Comparison of ENCODE assay signal across 12 cellular contexts in the genomic region with DNA sequence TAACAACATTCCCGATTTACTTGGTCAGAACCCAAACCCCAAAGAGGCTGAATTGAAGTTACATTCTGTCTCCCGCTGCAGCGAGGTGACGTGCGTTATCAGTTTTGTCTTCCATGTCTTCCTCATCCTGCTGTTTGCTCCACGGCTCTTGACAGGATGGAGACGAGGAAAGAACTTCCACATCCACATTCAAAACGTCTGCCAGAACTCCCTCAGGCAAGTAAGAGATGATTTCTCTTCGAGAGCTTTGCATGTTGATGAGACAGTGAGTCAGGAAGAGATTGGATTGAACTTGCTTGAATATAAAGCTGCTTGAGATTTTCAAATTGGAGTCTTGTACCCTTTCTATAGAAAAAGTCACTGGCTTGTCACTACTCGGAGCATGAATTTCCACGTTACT.
A peak's percentile ranks its signal among the peaks of the same experiment; 100 is the strongest.
DNase-seq lines count a peak whose midpoint lies in the region; ATAC-seq and TF ChIP-seq lines count a peak whose summit lies in the region.
"Had no signal": no experiment of that assay in that cellular context is flagged by ENCODE, and none has a peak within 500 bp of the region (broad histone marks: within the 10 kb centered on the region; RNA-seq: fewer than 3 reads in every experiment).

No MANE protein-coding gene starts in this region.

- CTCF ChIA-PET in OCI-LY7 (lab: Charles Lee; ENCODE audit: unreplicated experiment), result no interaction called here

- POLR2A ChIA-PET in OCI-LY7 (lab: Charles Lee), result no interaction called here

- no peaks in the 10 kb centered on the region for H3K9me2 ChIP-seq in OCI-LY7 (ENCODE audit: insufficient read depth, low read length)

- H3K36me3 ChIP-seq in SJSA1, result no peaks in the 10 kb centered on the region
- no peaks in the 10 kb centered on the region for H3K36me3 ChIP-seq in osteoblast (ENCODE audit: insufficient read depth, low read length)
- no peaks in the 10 kb centered on the region for H3K36me3 ChIP-seq in OCI-LY7 (ENCODE audit: insufficient read depth, low read length)
- H3K36me3 ChIP-seq: colonic mucosa had no signal

- TF ChIP-seq CTCF in fibroblast of mammary gland (conservative IDR thresholded peaks at IDR 0.05; ENCODE audit: control insufficient read depth, insufficient read depth, low read depth, low read length) (no peak), osteoblast (IDR thresholded peaks at IDR 0.05; ENCODE audit: extremely low read depth, low read depth, low read length) (no peak), OCI-LY7 (conservative IDR thresholded peaks at IDR 0.05; ENCODE audit: low read length) (no peak)

- peaks cover 32% of the 10 kb centered on the region for H3K4me1 ChIP-seq in SJSA1 (replicated peaks)
- peaks cover 27% of the 10 kb centered on the region for H3K4me1 ChIP-seq in osteoblast (ENCODE audit: insufficient read depth, low read length)
- H3K4me1 ChIP-seq in OCI-LY7 (ENCODE audit: insufficient read depth, low read length, poor library complexity, severe bottlenecking), result no peaks in the 10 kb centered on the region
- H3K4me1 ChIP-seq: colonic mucosa had no signal

- DNase-seq in DMS79 (lab: John Stamatoyannopoulos, UW) (peak; percentile 7), SJSA1 (ENCODE audit: low read depth in 1 of 2, low spot score in 2 of 2) (peak in 1 of 2 experiments; percentile 70), fibroblast of mammary gland (ENCODE audit: low read depth) (peak; percentile 67), osteoblast (ENCODE audit: insufficient read length, low spot score, missing footprints) (peak; percentile 85), OCI-LY7 (ENCODE audit: low spot score) (no peak), posterior cingulate gyrus (no peak)
- DNase-seq: CD8-positive, alpha-beta T cell; colonic mucosa; stimulated activated CD4-positive, alpha-beta T cell treated with anti-CD3 and anti-CD28 coated beads, Interleukin-2, amount 100 ng/mL, for 24 hours had no signal

- H3K27ac ChIP-seq in SJSA1 (peak overlapping the region; percentile 84), osteoblast (ENCODE audit: low read depth, low read length) (peak overlapping the region; percentile 91), OCI-LY7 (ENCODE audit: low read depth, low read length, poor library complexity, severe bottlenecking) (no peak overlapping the region)
- H3K27ac ChIP-seq: colonic mucosa, KMS-11 had no signal

- H4K20me1 ChIP-seq in osteoblast (ENCODE audit: insufficient read depth, low read length) (no peaks in the 10 kb centered on the region), OCI-LY7 (ENCODE audit: insufficient read depth, low read length) (no peaks in the 10 kb centered on the region)

- H3K79me2 ChIP-seq in osteoblast (ENCODE audit: insufficient read depth, low read length) (no peaks in the 10 kb centered on the region), OCI-LY7 (ENCODE audit: insufficient read depth, low read depth, low read length) (no peaks in the 10 kb centered on the region)

- H3K4me3 ChIP-seq in SJSA1 (peak overlapping the region; percentile 5), fibroblast of mammary gland (ENCODE audit: control insufficient read depth, low read depth, low read length) (no peak overlapping the region), osteoblast (ENCODE audit: insufficient read depth, low read length) (peak overlapping the region; percentile 62), OCI-LY7 (ENCODE audit: low read depth, low read length, poor library complexity, severe bottlenecking) (no peak overlapping the region)

- ATAC-seq in GM18868 (IDR thresholded peaks at IDR 0.05; ENCODE audit: unreplicated experiment) (no peak), HG03108 (IDR thresholded peaks at IDR 0.05; ENCODE audit: unreplicated experiment) (no peak)
- ATAC-seq: CD8-positive, alpha-beta T cell had no signal

- H2AFZ ChIP-seq in osteoblast (ENCODE audit: low read length) (peak overlapping the region; percentile 88), OCI-LY7 (ENCODE audit: low read length) (no peak overlapping the region)

- intact Hi-C loops in OCI-LY7 (cut with micrococcal nuclease; ENCODE audit: unreplicated experiment) (no loop called here), posterior cingulate gyrus (cut with DNase I) (no loop called here)

- BruUV-seq in OCI-LY7 (replicated peaks; lab: Mats Ljungman, UMichigan), result no TSS peak

- H3K9me3 ChIP-seq in SJSA1 (replicated peaks), result no peaks in the 10 kb centered on the region
- peaks cover 2% of the 10 kb centered on the region for H3K9me3 ChIP-seq in osteoblast (ENCODE audit: low read depth, low read length)
- H3K9me3 ChIP-seq in OCI-LY7 (ENCODE audit: low read length), result no peaks in the 10 kb centered on the region
- H3K9me3 ChIP-seq: colonic mucosa had no signal

- H3K27me3 ChIP-seq in SJSA1 (replicated peaks) (no peaks in the 10 kb centered on the region), osteoblast (ENCODE audit: insufficient read depth, low read length) (no peaks in the 10 kb centered on the region)
- H3K27me3 ChIP-seq: colonic mucosa had no signal

- H3K4me2 ChIP-seq in osteoblast (ENCODE audit: insufficient read depth, low read length) (peak overlapping the region; percentile 83), OCI-LY7 (ENCODE audit: low read length) (no peak overlapping the region)
- H3K4me2 ChIP-seq: KMS-11 had no signal

Comparison
In these comparisons a context has a peak if more than half of its experiments do, and no peak if none do; other contexts are left out.
1. DNase-seq: peak in DMS79 (single experiment), fibroblast of mammary gland (single experiment) and osteoblast (single experiment); none in OCI-LY7 (single experiment) and posterior cingulate gyrus (0 of 10).
2. H3K4me3 ChIP-seq: peak in SJSA1 (single experiment) and osteoblast (single experiment); none in fibroblast of mammary gland (single experiment) and OCI-LY7 (single experiment).